In the genomic region with DNA sequence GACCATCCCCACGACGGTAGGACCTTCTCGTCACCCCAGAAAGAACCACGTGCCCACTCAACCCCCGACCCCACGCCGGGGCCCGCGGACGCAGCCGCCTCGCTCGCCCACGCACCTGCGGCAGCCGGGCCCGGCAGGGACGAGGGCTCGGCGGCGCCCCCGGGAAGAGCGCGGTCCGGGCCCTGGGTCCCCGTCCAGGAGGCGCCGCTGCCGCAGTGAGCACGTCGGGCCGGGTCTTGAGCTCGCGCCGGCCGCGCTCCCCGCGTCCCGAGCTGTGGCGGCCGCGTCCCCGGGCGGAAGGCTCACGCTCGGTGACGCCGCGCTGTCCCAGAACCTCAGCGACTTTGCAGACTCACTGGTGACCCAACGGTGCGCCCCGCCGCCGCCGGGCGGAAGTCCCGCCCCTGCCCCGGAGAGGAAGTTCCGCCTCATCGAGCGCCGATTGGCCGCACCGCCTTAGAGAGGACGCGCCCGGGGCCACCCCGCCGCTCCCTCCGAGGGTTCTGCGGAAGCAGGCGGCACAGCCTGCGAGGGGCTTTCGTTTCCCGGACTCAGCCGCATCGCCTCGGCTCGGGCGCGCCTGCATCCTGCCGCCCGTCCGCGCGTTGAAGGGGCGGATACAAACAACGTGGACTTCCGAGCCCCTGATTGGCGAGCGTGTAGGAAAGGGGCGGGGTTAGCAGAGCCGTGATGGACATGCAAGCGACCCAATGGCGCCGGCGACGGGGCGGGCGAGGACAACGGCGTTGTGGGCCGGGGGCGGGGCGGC, we compare ENCODE assay signal across 8 cellular contexts.
DNase-seq lines count a peak whose midpoint lies in the region; ATAC-seq and TF ChIP-seq lines count a peak whose summit lies in the region.

No MANE protein-coding gene starts in this region.

- in situ Hi-C loops in ACHN (cut with HindIII; ENCODE audit: low pct_ligation_motif_present, low pct_unique_long_range_greater_than_20kb, low sequenced_read_pairs) = no loop called here
- in situ Hi-C loops in T47D (cut with HindIII; ENCODE audit: low pct_unique_long_range_greater_than_20kb, low sequenced_read_pairs) = no loop called here

- peak; percentile 96 for DNase-seq in ACHN
- DNase-seq in NCI-H2171 treated with DMSO at 0.1 percent for 48 hours (lab: John Stamatoyannopoulos, UW) = peak; percentile 93
- DNase-seq in T47D (ENCODE audit: low read depth in 1 of 2, low spot score in 1 of 2) = peak; percentile 83 to 96
- peak; percentile 84 for DNase-seq in iPS-NIHi11 (ENCODE audit: low spot score)

- ATAC-seq in GM18870 (IDR thresholded peaks at IDR 0.05; ENCODE audit: unreplicated experiment) (peak; percentile 72), HG03103 (IDR thresholded peaks at IDR 0.05; ENCODE audit: low read depth, unreplicated experiment) (peak; percentile 54)

- peak overlapping the region; percentile 48 to 98 (median 88) for H3K4me3 ChIP-seq in skin epidermis

- H3K27ac ChIP-seq in VCaP (peak overlapping the region; percentile 94), skin epidermis (peak overlapping the region; percentile 60 to 98 (median 96))

- no peak for TF ChIP-seq CTCF in VCaP (conservative IDR thresholded peaks at IDR 0.05)

Comparison
In these comparisons a context has a peak if more than half of its experiments do, and no peak if none do; other contexts are left out.
1. Peak in every context shown above with its lines: DNase-seq, ATAC-seq, H3K4me3 ChIP-seq and H3K27ac ChIP-seq.